In genomic region chr6:134543128-134543527, GRCh38 we compare ENCODE assay signal across 26 cellular contexts.
DNase-seq lines count a peak whose midpoint lies in the region; ATAC-seq and TF ChIP-seq lines count a peak whose summit lies in the region.
"Had no signal": no experiment of that assay in that cellular context is flagged by ENCODE, and none has a peak within 500 bp of the region (broad histone marks: within the 10 kb centered on the region; RNA-seq: fewer than 3 reads in every experiment).

No MANE protein-coding gene starts in this region.

- intact Hi-C loops in CD4-positive, alpha-beta T cell (cut with DNase I, micrococcal nuclease), result no loop called here

- H3K27me3 Mint-ChIP-seq in activated T-cell treated with anti-CD3 and anti-CD28 coated beads, Interleukin-2, amount 50 U/mL, for 72 hours (ENCODE audit: low read depth), result no peaks in the 10 kb centered on the region
- no peaks in the 10 kb centered on the region for H3K27me3 Mint-ChIP-seq in CD4-positive, alpha-beta T cell
- H3K27me3 Mint-ChIP-seq in T-helper 17 cell, result no peaks in the 10 kb centered on the region
- H3K27me3 Mint-ChIP-seq: IgD-negative memory B cell had no signal

- H3K4me3 ChIP-seq in parathyroid adenoma (ENCODE audit: low read depth, low read length), result no peak overlapping the region
- H3K4me3 ChIP-seq: A549, HAP-1, PC-9, SJCRH30 had no signal

- H3K36me3 Mint-ChIP-seq in activated T-cell treated with anti-CD3 and anti-CD28 coated beads, Interleukin-2, amount 50 U/mL, for 72 hours (ENCODE audit: insufficient read depth in 2 of 2), result no peaks in the 10 kb centered on the region
- no peaks in the 10 kb centered on the region for H3K36me3 Mint-ChIP-seq in CD4-positive, alpha-beta T cell (ENCODE audit: low read depth)
- no peaks in the 10 kb centered on the region for H3K36me3 Mint-ChIP-seq in T-helper 17 cell (ENCODE audit: low read depth)
- H3K36me3 Mint-ChIP-seq: IgD-negative memory B cell had no signal

- no peak for DNase-seq in activated T-cell treated with anti-CD3 and anti-CD28 coated beads, Interleukin-2, amount 50 U/mL, for 72 hours
- no peak for DNase-seq in activated T-cell treated with anti-CD3 and anti-CD28 coated beads for 4 hours
- DNase-seq in CD4-positive, alpha-beta T cell, result no peak
- DNase-seq in T-helper 17 cell, result no peak
- DNase-seq in HPDE6-E6E7 (ENCODE audit: extremely low spot score), result no peak
- no peak for DNase-seq in D341Med (ENCODE audit: low spot score)
- DNase-seq: C1 segment of cervical spinal cord, DMS79 treated with DMSO at 0.1 percent for 48 hours, GF-D8, GOT3, HFFc6, NCI-H1048, NCI-H1417 treated with DMSO at 0.1 percent for 48 hours, NCI-H1694 treated with DMSO at 0.1 percent for 48 hours, NCI-H2081, NCI-H2227 treated with DMSO at 0.1 percent for 48 hours, NCI-H526 treated with DMSO at 0.1 percent for 48 hours, PC-9, SJCRH30 had no signal

- H2AFZ ChIP-seq in parathyroid adenoma, result peak overlapping the region; percentile 34
- H2AFZ ChIP-seq: PC-9 had no signal

- POLR2A ChIA-PET in CD4-positive, alpha-beta T cell (lab: Charles Lee), result no interaction called here

- no peak for TF ChIP-seq CTCF in CD4-positive, alpha-beta T cell (IDR thresholded peaks at IDR 0.05)
- no peak for TF ChIP-seq CTCF in parathyroid adenoma (IDR thresholded peaks at IDR 0.05)

- no peaks in the 10 kb centered on the region for H3K9me3 Mint-ChIP-seq in activated T-cell treated with anti-CD3 and anti-CD28 coated beads, Interleukin-2, amount 50 U/mL, for 72 hours
- H3K9me3 Mint-ChIP-seq in CD4-positive, alpha-beta T cell, result no peaks in the 10 kb centered on the region
- H3K9me3 Mint-ChIP-seq: CD8-positive, alpha-beta memory T cell; HFFc6; IgD-negative memory B cell had no signal

- peak; percentile 62 to 75 for ATAC-seq in activated T-cell treated with anti-CD3 and anti-CD28 coated beads, Interleukin-2, amount 50 U/mL, for 72 hours (replicated peaks in 1 of 2)
- ATAC-seq in CD4-positive, alpha-beta T cell (ENCODE audit: poor library complexity), result peak; percentile 73
- ATAC-seq in T-helper 17 cell, result no peak
- ATAC-seq: A549, Right ventricle myocardium inferior had no signal

- H3K27ac ChIP-seq in CD4-positive, alpha-beta T cell (ENCODE audit: low read depth, low read length), result no peak overlapping the region
- H3K27ac ChIP-seq in parathyroid adenoma, result no peak overlapping the region
- H3K27ac ChIP-seq: KMS-11, PC-9, SJCRH30 had no signal

- no peak overlapping the region for H3K4me3 Mint-ChIP-seq in activated T-cell treated with anti-CD3 and anti-CD28 coated beads, Interleukin-2, amount 50 U/mL, for 72 hours
- H3K4me3 Mint-ChIP-seq in CD4-positive, alpha-beta T cell, result no peak overlapping the region
- H3K4me3 Mint-ChIP-seq in T-helper 17 cell, result no peak overlapping the region
- H3K4me3 Mint-ChIP-seq: CD8-positive, alpha-beta memory T cell; HFFc6; IgD-negative memory B cell had no signal

- no peaks in the 10 kb centered on the region for H3K36me3 ChIP-seq in parathyroid adenoma (ENCODE audit: control insufficient read depth, insufficient read depth, low read length)
- H3K36me3 ChIP-seq: HAP-1, SJCRH30 had no signal

- no peak overlapping the region for H3K27ac Mint-ChIP-seq in activated T-cell treated with anti-CD3 and anti-CD28 coated beads, Interleukin-2, amount 50 U/mL, for 72 hours
- peak overlapping the region; percentile 19 for H3K27ac Mint-ChIP-seq in CD4-positive, alpha-beta T cell
- H3K27ac Mint-ChIP-seq in T-helper 17 cell, result peak overlapping the region; percentile 67
- H3K27ac Mint-ChIP-seq: HFFc6, IgD-negative memory B cell had no signal

- no peaks in the 10 kb centered on the region for H3K27me3 ChIP-seq in CD4-positive, alpha-beta T cell (ENCODE audit: control insufficient read depth, insufficient read depth, low read length)
- H3K27me3 ChIP-seq in parathyroid adenoma (ENCODE audit: control insufficient read depth, insufficient read depth, low read length), result no peaks in the 10 kb centered on the region
- H3K27me3 ChIP-seq: SJCRH30 had no signal

- no peak overlapping the region for H3K4me2 ChIP-seq in parathyroid adenoma (ENCODE audit: low read length)
- H3K4me2 ChIP-seq: A549, KMS-11, PC-9 had no signal

- peaks cover 33% of the 10 kb centered on the region for H3K4me1 Mint-ChIP-seq in activated T-cell treated with anti-CD3 and anti-CD28 coated beads, Interleukin-2, amount 50 U/mL, for 72 hours (ENCODE audit: low read depth)
- H3K4me1 Mint-ChIP-seq in CD4-positive, alpha-beta T cell (ENCODE audit: low read depth), result peaks cover 30% of the 10 kb centered on the region
- H3K4me1 Mint-ChIP-seq in T-helper 17 cell, result peaks cover 18% of the 10 kb centered on the region
- H3K4me1 Mint-ChIP-seq: IgD-negative memory B cell had no signal

- CTCF ChIA-PET in CD4-positive, alpha-beta T cell (lab: Charles Lee), result no interaction called here

- H3K9ac ChIP-seq in parathyroid adenoma, result no peak overlapping the region
- H3K9ac ChIP-seq: KMS-11 had no signal

- no peaks in the 10 kb centered on the region for H3K9me3 ChIP-seq in CD4-positive, alpha-beta T cell (ENCODE audit: control insufficient read depth, low read length)
- H3K9me3 ChIP-seq in T-helper 17 cell (ENCODE audit: control insufficient read depth, low read length, poor library complexity, severe bottlenecking) (no peaks in the 10 kb centered on the region), parathyroid adenoma (ENCODE audit: control insufficient read depth, low read length) (no peaks in the 10 kb centered on the region)
- H3K9me3 ChIP-seq: A549, HAP-1, SJCRH30 had no signal

- no peaks in the 10 kb centered on the region for H3K79me2 ChIP-seq in parathyroid adenoma

- H3K4me1 ChIP-seq in parathyroid adenoma, result peaks cover 19% of the 10 kb centered on the region
- H3K4me1 ChIP-seq: A549, HAP-1, SJCRH30 had no signal
